ENCODE assay signal across 20 cellular contexts in the genomic region with DNA sequence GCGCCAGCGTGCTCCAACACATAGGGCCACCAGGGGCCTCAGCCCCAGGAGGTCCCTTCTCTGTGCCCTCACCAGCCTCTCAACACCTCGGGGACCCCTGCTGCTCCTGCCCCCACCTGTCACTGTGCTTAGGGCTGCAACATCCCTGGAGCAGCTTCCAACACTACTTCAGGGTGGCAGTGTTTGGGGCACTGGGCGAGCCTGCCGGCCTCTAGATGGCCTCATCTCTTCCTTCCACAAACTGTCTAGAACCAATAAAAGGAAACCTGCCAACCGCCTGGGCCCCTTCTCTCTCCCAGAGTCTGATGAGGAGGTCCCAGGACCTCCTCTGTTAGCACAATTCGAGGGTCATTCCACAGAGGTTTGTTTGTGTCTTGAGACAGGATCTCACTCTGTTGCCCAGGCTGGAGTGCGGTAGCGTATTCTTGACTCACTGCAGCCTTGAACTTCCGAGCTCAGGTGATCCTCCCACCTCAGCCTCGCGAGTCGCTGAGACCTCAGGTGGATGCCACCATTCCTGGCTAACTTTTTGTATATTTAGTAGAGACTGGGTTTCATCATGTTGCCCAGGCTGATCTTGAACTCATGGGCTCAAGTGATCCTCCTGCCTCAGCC. TPM values are rescaled to one million over a fixed set of nuclear protein-coding genes. Genes with fewer than 3 reads are reported as not detected.
"Had no signal": no experiment of that assay in that cellular context is flagged by ENCODE, and none has a peak within 500 bp of the region (broad histone marks: within the 10 kb centered on the region; RNA-seq: fewer than 3 reads in every experiment).

No MANE protein-coding gene starts in this region.

- H3K9me3 ChIP-seq: gastrocnemius medialis, neutrophil, sigmoid colon had no signal

- DNase-seq: activated CD4-positive, alpha-beta memory T cell treated with anti-CD3 and anti-CD28 coated beads, Interleukin-2, amount 10 ng/mL, durations not matched to agents 7 days and 5 days; activated CD4-positive, alpha-beta T cell treated with anti-CD3 and anti-CD28 coated beads for 36 hours; activated gamma-delta T cell; activated T-cell treated with anti-CD3 and anti-CD28 coated beads, Interleukin-2, amount 50 U/mL, for 48 hours; aorta; effector CD4-positive, alpha-beta T cell; gastrocnemius medialis; kidney glomerular epithelial cell; naive thymus-derived CD8-positive, alpha-beta T cell; sigmoid colon; stimulated activated CD4-positive, alpha-beta T cell treated with anti-CD3 and anti-CD28 coated beads, Interleukin-2, amount 100 ng/mL, for 24 hours; stimulated activated naive CD8-positive, alpha-beta T cell treated with anti-CD3 and anti-CD28 coated beads, Interleukin-15, Interleukin-2, amounts not matched to agents 100 U/mL and 50 U/mL, for 24 hours had no signal

- H3K4me1 ChIP-seq: gastrocnemius medialis, sigmoid colon had no signal

- ATAC-seq: activated CD4-positive, alpha-beta T cell treated with anti-CD3 and anti-CD28 coated beads for 36 hours; gastrocnemius medialis; naive thymus-derived CD8-positive, alpha-beta T cell; stimulated activated naive CD8-positive, alpha-beta T cell treated with anti-CD3 and anti-CD28 coated beads, Interleukin-15, Interleukin-2, amounts not matched to agents 100 U/mL and 50 U/mL, for 24 hours had no signal

- H3K4me3 ChIP-seq: gastrocnemius medialis, hepatocyte, lung, sigmoid colon had no signal

- H3K27me3 ChIP-seq: gastrocnemius medialis, hepatocyte, neutrophil, sigmoid colon had no signal

- H3K27ac ChIP-seq: gastrocnemius medialis, hepatocyte, neutrophil, sigmoid colon had no signal

RNA-seq across cellular contexts. Expression of gene SHD, which starts 10.1 kb away (rescaled TPM):
- total RNA-seq: activated CD4-positive, alpha-beta memory T cell treated with anti-CD3 and anti-CD28 coated beads, Interleukin-2, amount 10 ng/mL, durations not matched to agents 7 days and 5 days; activated CD4-positive, alpha-beta T cell treated with anti-CD3 and anti-CD28 coated beads for 36 hours; aorta; endothelial cell of umbilical vein; fibroblast of lung; hepatocyte; lung; naive thymus-derived CD8-positive, alpha-beta T cell; posterior vena cava; sigmoid colon; ureter had no signal
- polyA plus RNA-seq: endothelial cell of umbilical vein; fibroblast of lung; lung; naive thymus-derived CD8-positive, alpha-beta T cell had no signal

RNA-seq across cellular contexts. Expression of gene TMIGD2, which starts 33.3 kb away (rescaled TPM):
- total RNA-seq: endothelial cell of umbilical vein, fibroblast of lung, gastrocnemius medialis, hepatocyte, sigmoid colon, temporal lobe had no signal
- polyA plus RNA-seq: endothelial cell of umbilical vein, fibroblast of lung, hepatocyte had no signal

RNA-seq across cellular contexts. Expression of gene FSD1, which starts 35.5 kb away (rescaled TPM):
- total RNA-seq: gastrocnemius medialis, posterior vena cava, ureter had no signal
- polyA plus RNA-seq: aorta had no signal

RNA-seq across cellular contexts. Expression of gene EBI3, which starts 39.6 kb away (rescaled TPM):
- total RNA-seq: fibroblast of lung had no signal
- polyA plus RNA-seq: naive thymus-derived CD8-positive, alpha-beta T cell had no signal
